Comparison of ENCODE assay signal across 9 cellular contexts in genomic region chr4:73311428-73311827, GRCh38. TPM values are rescaled to one million over a fixed set of nuclear protein-coding genes. Genes with fewer than 3 reads are reported as not detected.
DNase-seq lines count a peak whose midpoint lies in the region; TF ChIP-seq lines count a peak whose summit lies in the region.
"Had no signal": no experiment of that assay in that cellular context is flagged by ENCODE, and none has a peak within 500 bp of the region (broad histone marks: within the 10 kb centered on the region; RNA-seq: fewer than 3 reads in every experiment).

No MANE protein-coding gene starts in this region.

- H3K27ac Mint-ChIP-seq in neural crest cell (ENCODE audit: unreplicated experiment), result no peak overlapping the region

- BruUV-seq in mammary epithelial cell (replicated peaks; lab: Mats Ljungman, UMichigan), result no TSS peak

- no peaks in the 10 kb centered on the region for H3K4me1 ChIP-seq in mammary epithelial cell (ENCODE audit: insufficient read depth, low read length)

- H3K27me3 Mint-ChIP-seq in neural crest cell (ENCODE audit: low read depth), result no peaks in the 10 kb centered on the region

- no peaks in the 10 kb centered on the region for H4K20me1 ChIP-seq in mammary epithelial cell (ENCODE audit: insufficient read depth, low read length)

- no peaks in the 10 kb centered on the region for H3K4me1 Mint-ChIP-seq in neural crest cell

- in situ Hi-C loops in mammary epithelial cell (cut with MboI; ENCODE audit: low sequenced_read_pairs in 2 of 2), result no loop called here

- no peak overlapping the region for H3K4me3 ChIP-seq in mammary epithelial cell (replicated peaks in 1 of 3; ENCODE audit: insufficient read depth in 1 of 3, low read depth in 2 of 3, low read length in 3 of 3)

- dilution Hi-C loops in mammary epithelial cell (cut with HindIII; ENCODE audit: low sequenced_read_pairs), result loop anchor here (5.0 kb wide), 1 partner anchor 51 kb away; no protein-coding TSS in a partner anchor

- H3K27me3 ChIP-seq in mammary epithelial cell (ENCODE audit: insufficient read depth, low read length), result no peaks in the 10 kb centered on the region

- H3K79me2 ChIP-seq in mammary epithelial cell (ENCODE audit: insufficient read depth, low read length), result no peaks in the 10 kb centered on the region

- H3K9me3 Mint-ChIP-seq in neural crest cell, result peaks cover 3% of the 10 kb centered on the region

- peak; percentile 39 to 43 for TF ChIP-seq CTCF in mammary epithelial cell (conservative IDR thresholded peaks at IDR 0.05 in 1 of 2, IDR thresholded peaks at IDR 0.05 in 1 of 2; ENCODE audit: extremely low read depth in 1 of 2, insufficient read depth in 1 of 2, low read depth in 1 of 2, low read length in 2 of 2)
- TF ChIP-seq CTCF in neural crest cell (conservative IDR thresholded peaks at IDR 0.05), result peak; percentile 70

- no peak overlapping the region for H3K27ac ChIP-seq in mammary epithelial cell (ENCODE audit: insufficient read depth, low read depth, low read length)

- H3K4me3 Mint-ChIP-seq in neural crest cell, result no peak overlapping the region

- H3K4me2 ChIP-seq in mammary epithelial cell (ENCODE audit: insufficient read depth, low read depth, low read length), result no peak overlapping the region

- no peak overlapping the region for H3K9ac ChIP-seq in mammary epithelial cell (ENCODE audit: insufficient read depth, low read length)

- intact Hi-C loops in mammary epithelial cell (cut with micrococcal nuclease), result loop anchor here (10.0 kb wide), 1 partner anchor 343 kb away; no protein-coding TSS in a partner anchor
- intact Hi-C loops in posterior vena cava (cut with DNase I), result no loop called here

- peaks cover 3% of the 10 kb centered on the region for H3K36me3 Mint-ChIP-seq in neural crest cell (ENCODE audit: low read depth)

- DNase-seq in ELR (ENCODE audit: low read depth) (peak; percentile 75), NAMALWA (ENCODE audit: low spot score) (peak; percentile 53), mammary epithelial cell (peak; percentile 23), neural crest cell (ENCODE audit: low read depth, low spot score) (no peak), NCI-H524 treated with DMSO at 0.1 percent for 48 hours (lab: John Stamatoyannopoulos, UW) (no peak), posterior vena cava (ENCODE audit: low spot score) (no peak), HPDE6-E6E7 (ENCODE audit: extremely low spot score) (no peak)
- DNase-seq in stimulated activated CD4-positive, alpha-beta T cell treated with anti-CD3 and anti-CD28 coated beads, Interleukin-1b, Interleukin-23, amount 100 ng/mL, for 48 hours, result no peak
- DNase-seq: NCI-H1930 had no signal

- CTCF ChIA-PET in mammary epithelial cell (lab: Charles Lee; ENCODE audit: low non-redundant PET), result no interaction called here

- no peaks in the 10 kb centered on the region for H3K9me3 ChIP-seq in mammary epithelial cell (replicated peaks; ENCODE audit: insufficient read depth, low read length)

- H3K36me3 ChIP-seq in mammary epithelial cell (ENCODE audit: insufficient read depth, low read length), result no peaks in the 10 kb centered on the region

- no peak overlapping the region for H2AFZ ChIP-seq in mammary epithelial cell (ENCODE audit: low read depth, low read length)

RNA-seq across cellular contexts. Expression of gene ANKRD17, which starts 52.8 kb away (rescaled TPM):
- 10 to 100 TPM; 66.2 to 70.6 TPM for total RNA-seq in mammary epithelial cell
- polyA plus RNA-seq in mammary epithelial cell, result 41.9 TPM
- 105 TPM for polyA minus RNA-seq in mammary epithelial cell
- total RNA-seq in neural crest cell, result 87.9 and 91.3 TPM in 2 replicates
- total RNA-seq in posterior vena cava, result 10 to 100 TPM; 44.9 to 50.5 TPM

Comparison
In these comparisons a context has a peak if more than half of its experiments do, and no peak if none do; other contexts are left out.
1. DNase-seq: peak in ELR (single experiment), NAMALWA (single experiment) and mammary epithelial cell (single experiment); none in neural crest cell (single experiment), NCI-H524 treated with DMSO at 0.1 percent for 48 hours (single experiment), posterior vena cava (single experiment), stimulated activated CD4-positive, alpha-beta T cell treated with anti-CD3 and anti-CD28 coated beads, Interleukin-1b, Interleukin-23, amount 100 ng/mL, for 48 hours (single experiment) and HPDE6-E6E7 (single experiment).